In genomic region chr5:82754759-82755158, GRCh38 we compare ENCODE assay signal across 10 cellular contexts.
A peak's percentile ranks its signal among the peaks of the same experiment; 100 is the strongest.
DNase-seq lines count a peak whose midpoint lies in the region; ATAC-seq lines count a peak whose summit lies in the region.
"Had no signal": no experiment of that assay in that cellular context is flagged by ENCODE, and none has a peak within 500 bp of the region (broad histone marks: within the 10 kb centered on the region; RNA-seq: fewer than 3 reads in every experiment).

No MANE protein-coding gene starts in this region.

- H3K27ac Mint-ChIP-seq in stimulated activated naive B cell treated with anti-CD40 and anti-IgM and Interleukin-4, amounts not matched to agents 10 μg/mL and 1 μg/mL and 100 μg/mL, for 72 hours: no peak overlapping the region

- no peaks in the 10 kb centered on the region for H3K36me3 Mint-ChIP-seq in stimulated activated naive B cell treated with anti-CD40 and anti-IgM and Interleukin-4, amounts not matched to agents 10 μg/mL and 1 μg/mL and 100 μg/mL, for 72 hours

- H3K9me3 Mint-ChIP-seq in stimulated activated naive B cell treated with anti-CD40 and anti-IgM and Interleukin-4, amounts not matched to agents 10 μg/mL and 1 μg/mL and 100 μg/mL, for 72 hours: peaks cover 1 to 3% of the 10 kb centered on the region in 2 donors

- DNase-seq in stimulated activated naive B cell treated with anti-CD40 and anti-IgM and Interleukin-4, amounts not matched to agents 10 μg/mL and 1 μg/mL and 100 μg/mL, for 72 hours: no peak
- DNase-seq in RKO (ENCODE audit: low spot score) (no peak), NCI-H345 treated with DMSO at 0.1 percent for 48 hours (lab: John Stamatoyannopoulos, UW; ENCODE audit: unreplicated experiment) (no peak)
- DNase-seq in activated CD8-positive, alpha-beta memory T cell treated with anti-CD3 and anti-CD28 coated beads, Interleukin-2, amount 50 U/mL, for 48 hours: no peak
- DNase-seq: activated CD4-positive, alpha-beta T cell treated with anti-CD3 and anti-CD28 coated beads, Interleukin-2, amount 50 U/mL, for 4 hours; activated naive CD4-positive, alpha-beta T cell treated with anti-CD3 and anti-CD28 coated beads, Interleukin-2, amount 50 U/mL, for 16 hours had no signal

- ATAC-seq in GM19025 (IDR thresholded peaks at IDR 0.05; ENCODE audit: low read depth, unreplicated experiment) (peak; percentile 77), GM21717 (IDR thresholded peaks at IDR 0.05; ENCODE audit: unreplicated experiment) (peak; percentile 96), HG03097 (IDR thresholded peaks at IDR 0.05; ENCODE audit: low FRiP score, unreplicated experiment) (peak; percentile 89)
- peak; percentile 78 for ATAC-seq in stimulated activated naive B cell treated with anti-CD40 and anti-IgM and Interleukin-4, amounts not matched to agents 10 μg/mL and 1 μg/mL and 100 μg/mL, for 72 hours (replicated peaks)
- ATAC-seq: natural killer cell treated with Interleukin-12 subunit alpha and Interleukin-12 subunit beta and Interleukin-15 and Interleukin-18, amount 100 ng/mL, for 72 hours had no signal

- H3K4me3 Mint-ChIP-seq in stimulated activated naive B cell treated with anti-CD40 and anti-IgM and Interleukin-4, amounts not matched to agents 10 μg/mL and 1 μg/mL and 100 μg/mL, for 72 hours: no peak overlapping the region
- H3K4me3 Mint-ChIP-seq: natural killer cell treated with Interleukin-12 subunit alpha and Interleukin-12 subunit beta and Interleukin-15 and Interleukin-18, amount 100 ng/mL, for 72 hours had no signal

- no peaks in the 10 kb centered on the region for H3K27me3 Mint-ChIP-seq in stimulated activated naive B cell treated with anti-CD40 and anti-IgM and Interleukin-4, amounts not matched to agents 10 μg/mL and 1 μg/mL and 100 μg/mL, for 72 hours
- H3K27me3 Mint-ChIP-seq: natural killer cell treated with Interleukin-12 subunit alpha and Interleukin-12 subunit beta and Interleukin-15 and Interleukin-18, amount 100 ng/mL, for 72 hours had no signal

- peaks cover 2 to 10% of the 10 kb centered on the region in 2 donors for H3K4me1 Mint-ChIP-seq in stimulated activated naive B cell treated with anti-CD40 and anti-IgM and Interleukin-4, amounts not matched to agents 10 μg/mL and 1 μg/mL and 100 μg/mL, for 72 hours
